ENCODE assay signal across 21 cellular contexts in genomic region chr3:55608266-55608937, GRCh38.
DNase-seq lines count a peak whose midpoint lies in the region; ATAC-seq lines count a peak whose summit lies in the region.
"Had no signal": no experiment of that assay in that cellular context is flagged by ENCODE, and none has a peak within 500 bp of the region (broad histone marks: within the 10 kb centered on the region; RNA-seq: fewer than 3 reads in every experiment).

No MANE protein-coding gene starts in this region.

- H3K23ac ChIP-seq in mesendoderm (ENCODE audit: low read length) = no peak overlapping the region

- peaks cover 10% of the 10 kb centered on the region for H3K4me1 ChIP-seq in mesendoderm (ENCODE audit: control insufficient read depth, low read depth, low read length)
- H3K4me1 ChIP-seq: right atrium auricular region, stomach, tibial nerve had no signal

- ATAC-seq in GM21526 (IDR thresholded peaks at IDR 0.05; ENCODE audit: low FRiP score, unreplicated experiment) (peak; percentile 7), GM19463 (IDR thresholded peaks at IDR 0.05; ENCODE audit: unreplicated experiment) (no peak)

- peak; percentile 5 to 33 for DNase-seq in NCI-H2081 (lab: John Stamatoyannopoulos, UW)
- DNase-seq in NCI-H2081 treated with DMSO at 0.1 percent for 48 hours (lab: John Stamatoyannopoulos, UW) = no peak
- DNase-seq in NCI-H2227 treated with DMSO at 0.1 percent for 48 hours (lab: John Stamatoyannopoulos, UW) = peak; percentile 13
- DNase-seq in mesendoderm = no peak
- no peak for DNase-seq in activated CD4-positive, alpha-beta T cell treated with anti-CD3 and anti-CD28 coated beads, Interleukin-2, amount 50 U/mL, for 4 hours
- no peak for DNase-seq in GM03348 (ENCODE audit: low spot score)
- DNase-seq: activated naive CD4-positive, alpha-beta T cell; activated T-cell treated with anti-CD3 and anti-CD28 coated beads, Interleukin-2, amount 50 U/mL, for 1 hour; CD4-positive, alpha-beta T cell; dermis blood vessel endothelial cell; glutamatergic neuron; naive B cell; NCI-H345; stimulated activated CD4-positive, alpha-beta T cell treated with anti-CD3 and anti-CD28 coated beads, Interleukin-4, amount 100 ng/mL, for 4 hours; stomach had no signal

- H3K9ac ChIP-seq in mesendoderm (ENCODE audit: low read length) = no peak overlapping the region

- H2BK120ac ChIP-seq in mesendoderm (ENCODE audit: low read depth, low read length) = no peak overlapping the region

- no peak overlapping the region for H2AK5ac ChIP-seq in mesendoderm (ENCODE audit: low read length)

- H3K4me2 ChIP-seq in mesendoderm (ENCODE audit: low read length) = no peak overlapping the region

- H3K79me2 ChIP-seq in mesendoderm (ENCODE audit: control insufficient read depth, insufficient read depth, low read length) = no peaks in the 10 kb centered on the region

- no peak overlapping the region for H2BK5ac ChIP-seq in mesendoderm (ENCODE audit: low read length)

- H3K79me1 ChIP-seq in mesendoderm (ENCODE audit: low read length) = no peaks in the 10 kb centered on the region

- H3K4ac ChIP-seq in mesendoderm (ENCODE audit: low read depth, low read length) = no peak overlapping the region

- no peak overlapping the region for H4K5ac ChIP-seq in mesendoderm (ENCODE audit: low read length)

- no peak overlapping the region for H4K8ac ChIP-seq in mesendoderm (ENCODE audit: low read depth, low read length)

- no peak overlapping the region for H3K27ac ChIP-seq in mesendoderm (ENCODE audit: low read depth, low read length)
- H3K27ac ChIP-seq: 22Rv1, cardiac muscle cell, right atrium auricular region, stomach, tibial nerve had no signal

- 100% methylated on average over 1 of the region's 9 CpGs for WGBS in mesendoderm (ENCODE audit: extremely low coverage, insufficient coverage, low lambda C conversion rate)

- no peak overlapping the region for H2BK15ac ChIP-seq in mesendoderm (replicated peaks; ENCODE audit: low read depth)

- H3K18ac ChIP-seq in mesendoderm (ENCODE audit: low read length) = no peak overlapping the region

- H3K56ac ChIP-seq in mesendoderm (ENCODE audit: low read length) = peak overlapping the region; percentile 72

- no peaks in the 10 kb centered on the region for H3K36me3 ChIP-seq in mesendoderm (ENCODE audit: control insufficient read depth, insufficient read depth, low read length)
- H3K36me3 ChIP-seq: cardiac muscle cell, right atrium auricular region, stomach, tibial nerve had no signal

- no peak overlapping the region for H3K4me3 ChIP-seq in mesendoderm (ENCODE audit: low read length)
- H3K4me3 ChIP-seq: cardiac muscle cell, right atrium auricular region, stomach, tibial nerve had no signal

- no peaks in the 10 kb centered on the region for H3K27me3 ChIP-seq in mesendoderm (ENCODE audit: insufficient read depth, low read length, poor library complexity)
- H3K27me3 ChIP-seq: cardiac muscle cell, right atrium auricular region, stomach, tibial nerve had no signal

Comparison
In these comparisons a context has a peak if more than half of its experiments do, and no peak if none do; other contexts are left out.
1. DNase-seq: peak in NCI-H2081 (2 of 2) and NCI-H2227 treated with DMSO at 0.1 percent for 48 hours (single experiment); none in NCI-H2081 treated with DMSO at 0.1 percent for 48 hours (single experiment), mesendoderm (single experiment), activated CD4-positive, alpha-beta T cell treated with anti-CD3 and anti-CD28 coated beads, Interleukin-2, amount 50 U/mL, for 4 hours (0 of 2) and GM03348 (single experiment).